26 cellular contexts compared by ENCODE assay signal in genomic region chr1:112260699-112261098, GRCh38.
"Had no signal": no experiment of that assay in that cellular context is flagged by ENCODE, and none has a peak within 500 bp of the region (broad histone marks: within the 10 kb centered on the region; RNA-seq: fewer than 3 reads in every experiment).

No MANE protein-coding gene starts in this region.

- H3K27ac Mint-ChIP-seq: dendritic cell treated with granulocyte-macrophage colony-stimulating factor and Interleukin-4, amounts not matched to agents 40 ng/mL and 50 ng/mL, for 4 days; effector memory CD8-positive, alpha-beta T cell; endodermal cell; mesothelial cell of epicardium had no signal

- H3K4me1 ChIP-seq: colonic mucosa had no signal

- FAIRE-seq: endometrium, islet of Langerhans, keratinocyte had no signal

- H3K4me3 ChIP-seq: colonic mucosa, esophagus squamous epithelium, gastrocnemius medialis, heart right ventricle, left lung, lower lobe of right lung, mucosa of descending colon had no signal

- H3K27ac ChIP-seq: colonic mucosa, epithelial cell of prostate, esophagus squamous epithelium, gastrocnemius medialis, heart right ventricle, left lung, lower lobe of right lung had no signal

- H3K27me3 Mint-ChIP-seq: dendritic cell treated with granulocyte-macrophage colony-stimulating factor and Interleukin-4, amounts not matched to agents 40 ng/mL and 50 ng/mL, for 4 days had no signal

- H3K4me3 Mint-ChIP-seq: dendritic cell treated with granulocyte-macrophage colony-stimulating factor and Interleukin-4, amounts not matched to agents 40 ng/mL and 50 ng/mL, for 4 days; effector memory CD8-positive, alpha-beta T cell; endodermal cell; mesothelial cell of epicardium had no signal

- H3K9me3 Mint-ChIP-seq: dendritic cell treated with granulocyte-macrophage colony-stimulating factor and Interleukin-4, amounts not matched to agents 40 ng/mL and 50 ng/mL, for 4 days; effector memory CD8-positive, alpha-beta T cell; endodermal cell; mesothelial cell of epicardium had no signal

- H3K36me3 ChIP-seq: colonic mucosa, esophagus squamous epithelium, gastrocnemius medialis, heart right ventricle, left lung, lower lobe of right lung had no signal

- DNase-seq: colonic mucosa; cortex of kidney; effector CD8-positive, alpha-beta T cell; effector memory CD8-positive, alpha-beta T cell; endodermal cell; erythroblast; esophagus squamous epithelium; foreskin fibroblast; foreskin melanocyte; gastrocnemius medialis; glutamatergic neuron; head of caudate nucleus; heart right ventricle; hippocampal formation; left cardiac atrium; left lung; left ventricle myocardium superior; lower lobe of right lung; mesenchymal stem cell; mucosa of descending colon had no signal

- H3K27me3 ChIP-seq: colonic mucosa, gastrocnemius medialis, heart right ventricle, left lung had no signal

- H3K36me3 Mint-ChIP-seq: mesothelial cell of epicardium had no signal

- H3K9me3 ChIP-seq: colonic mucosa, esophagus squamous epithelium, gastrocnemius medialis, heart right ventricle, left lung, lower lobe of right lung, mucosa of descending colon had no signal

- H3K4me1 Mint-ChIP-seq: endodermal cell had no signal
